ENCODE assay signal across 28 cellular contexts in genomic region chr7:24137338-24137737, GRCh38.
"Had no signal": no experiment of that assay in that cellular context is flagged by ENCODE, and none has a peak within 500 bp of the region (broad histone marks: within the 10 kb centered on the region; RNA-seq: fewer than 3 reads in every experiment).

No MANE protein-coding gene starts in this region.

- H3K27ac ChIP-seq: stomach, suprapubic skin, testis, thoracic aorta, thyroid gland, tibial artery, tibial nerve, transverse colon, upper lobe of left lung, upper lobe of right lung, uterus, vagina had no signal

- H3K36me3 Mint-ChIP-seq: stimulated activated effector memory CD8-positive, alpha-beta T cell treated with anti-CD3 and anti-CD28 coated beads, Interleukin-12 subunit alpha, Interleukin-12 subunit beta, amount 100 ng/mL, for 72 hours; stimulated activated memory B cell treated with anti-CD40 and anti-IgM and Interleukin-4, amounts not matched to agents 10 μg/mL and 1 μg/mL and 100 μg/mL, for 72 hours; stimulated activated naive B cell treated with anti-CD40 and anti-IgM and Interleukin-4, amounts not matched to agents 10 μg/mL and 1 μg/mL and 100 μg/mL, for 72 hours; type B pancreatic cell had no signal

- ATAC-seq: stimulated activated effector memory CD8-positive, alpha-beta T cell treated with anti-CD3 and anti-CD28 coated beads, Interleukin-12 subunit alpha, Interleukin-12 subunit beta, amount 100 ng/mL, for 72 hours; stimulated activated memory B cell treated with anti-CD40 and anti-IgM and Interleukin-4, amounts not matched to agents 10 μg/mL and 1 μg/mL and 100 μg/mL, for 72 hours; stimulated activated naive B cell treated with anti-CD40 and anti-IgM and Interleukin-4, amounts not matched to agents 10 μg/mL and 1 μg/mL and 100 μg/mL, for 72 hours; stimulated activated naive CD8-positive, alpha-beta T cell treated with anti-CD3 and anti-CD28 coated beads, Interleukin-15, amount 100 ng/mL, for 72 hours; stimulated activated naive CD8-positive, alpha-beta T cell treated with anti-CD3 and anti-CD28 coated beads, Interleukin-15, Interleukin-2, amounts not matched to agents 100 U/mL and 50 U/mL, for 24 hours; upper lobe of right lung had no signal

- H3K9me3 ChIP-seq: stomach, suprapubic skin, testis, thoracic aorta, thyroid gland, tibial artery, tibial nerve, transverse colon, upper lobe of left lung, upper lobe of right lung, uterus, vagina had no signal

- H3K4me3 ChIP-seq: stomach, suprapubic skin, testis, thoracic aorta, thyroid gland, tibial artery, tibial nerve, transverse colon, upper lobe of left lung, upper lobe of right lung, uterus, vagina had no signal

- H3K27ac Mint-ChIP-seq: stimulated activated effector memory CD8-positive, alpha-beta T cell treated with anti-CD3 and anti-CD28 coated beads, Interleukin-12 subunit alpha, Interleukin-12 subunit beta, amount 100 ng/mL, for 72 hours; stimulated activated memory B cell treated with anti-CD40 and anti-IgM and Interleukin-4, amounts not matched to agents 10 μg/mL and 1 μg/mL and 100 μg/mL, for 72 hours; stimulated activated naive B cell treated with anti-CD40 and anti-IgM and Interleukin-4, amounts not matched to agents 10 μg/mL and 1 μg/mL and 100 μg/mL, for 72 hours; stimulated activated naive CD8-positive, alpha-beta T cell treated with anti-CD3 and anti-CD28 coated beads, Interleukin-15, amount 100 ng/mL, for 72 hours; stimulated activated naive CD8-positive, alpha-beta T cell treated with anti-CD3 and anti-CD28 coated beads, Interleukin-15, Interleukin-2, amounts not matched to agents 100 ng/mL and 50 ng/mL, for 24 hours; type B pancreatic cell had no signal

- H3K9me3 Mint-ChIP-seq: stimulated activated effector memory CD8-positive, alpha-beta T cell treated with anti-CD3 and anti-CD28 coated beads, Interleukin-12 subunit alpha, Interleukin-12 subunit beta, amount 100 ng/mL, for 72 hours; stimulated activated memory B cell treated with anti-CD40 and anti-IgM and Interleukin-4, amounts not matched to agents 10 μg/mL and 1 μg/mL and 100 μg/mL, for 72 hours; stimulated activated naive B cell treated with anti-CD40 and anti-IgM and Interleukin-4, amounts not matched to agents 10 μg/mL and 1 μg/mL and 100 μg/mL, for 72 hours; stimulated activated naive CD8-positive, alpha-beta T cell treated with anti-CD3 and anti-CD28 coated beads, Interleukin-15, amount 100 ng/mL, for 72 hours; stimulated activated naive CD8-positive, alpha-beta T cell treated with anti-CD3 and anti-CD28 coated beads, Interleukin-15, Interleukin-2, amounts not matched to agents 100 ng/mL and 50 ng/mL, for 24 hours; type B pancreatic cell had no signal

- DNase-seq: stimulated activated CD4-positive, alpha-beta T cell treated with anti-CD3 and anti-CD28 coated beads, Interleukin-2, amount 100 ng/mL, for 48 hours; stimulated activated CD4-positive, alpha-beta T cell treated with anti-CD3 and anti-CD28 coated beads, Interleukin-4, amount 100 ng/mL, for 1 hour; stimulated activated CD4-positive, alpha-beta T cell treated with anti-CD3 and anti-CD28 coated beads, Interleukin-4, amount 100 ng/mL, for 24 hours; stimulated activated CD4-positive, alpha-beta T cell treated with anti-CD3 and anti-CD28 coated beads, Interleukin-4, amount 100 ng/mL, for 4 hours; stimulated activated CD8-positive, alpha-beta memory T cell treated with anti-CD3 and anti-CD28 coated beads, Interleukin-4, amount 100 ng/mL, for 48 hours; stimulated activated naive B cell treated with anti-CD40 and anti-IgM and Interleukin-4, amounts not matched to agents 10 μg/mL and 1 μg/mL and 100 μg/mL, for 72 hours; stimulated activated naive CD4-positive, alpha-beta T cell; stimulated activated naive CD4-positive, alpha-beta T cell treated with Interleukin-2 at 50 U/mL for 16 hours; stimulated activated naive CD8-positive, alpha-beta T cell treated with anti-CD3 and anti-CD28 coated beads, Interleukin-15, amount 100 ng/mL, for 72 hours; stimulated activated naive CD8-positive, alpha-beta T cell treated with anti-CD3 and anti-CD28 coated beads, Interleukin-15, Interleukin-2, amounts not matched to agents 100 U/mL and 50 U/mL, for 24 hours; stomach; substantia nigra; testis; thyroid gland; tibial artery; transverse colon; trophoblast cell; upper lobe of left lung; upper lobe of right lung; uterus had no signal

- H3K27me3 ChIP-seq: stomach, suprapubic skin, testis, thyroid gland, tibial artery, tibial nerve, transverse colon, upper lobe of left lung, upper lobe of right lung, uterus, vagina had no signal

- H3K4me1 ChIP-seq: suprapubic skin, testis, thyroid gland, tibial artery, tibial nerve, transverse colon, upper lobe of left lung, upper lobe of right lung, uterus, vagina had no signal

- H3K36me3 ChIP-seq: stomach, suprapubic skin, thoracic aorta, thyroid gland, tibial artery, tibial nerve, transverse colon, upper lobe of left lung, upper lobe of right lung, uterus, vagina had no signal
